8 cellular contexts compared by ENCODE assay signal in the genomic region with DNA sequence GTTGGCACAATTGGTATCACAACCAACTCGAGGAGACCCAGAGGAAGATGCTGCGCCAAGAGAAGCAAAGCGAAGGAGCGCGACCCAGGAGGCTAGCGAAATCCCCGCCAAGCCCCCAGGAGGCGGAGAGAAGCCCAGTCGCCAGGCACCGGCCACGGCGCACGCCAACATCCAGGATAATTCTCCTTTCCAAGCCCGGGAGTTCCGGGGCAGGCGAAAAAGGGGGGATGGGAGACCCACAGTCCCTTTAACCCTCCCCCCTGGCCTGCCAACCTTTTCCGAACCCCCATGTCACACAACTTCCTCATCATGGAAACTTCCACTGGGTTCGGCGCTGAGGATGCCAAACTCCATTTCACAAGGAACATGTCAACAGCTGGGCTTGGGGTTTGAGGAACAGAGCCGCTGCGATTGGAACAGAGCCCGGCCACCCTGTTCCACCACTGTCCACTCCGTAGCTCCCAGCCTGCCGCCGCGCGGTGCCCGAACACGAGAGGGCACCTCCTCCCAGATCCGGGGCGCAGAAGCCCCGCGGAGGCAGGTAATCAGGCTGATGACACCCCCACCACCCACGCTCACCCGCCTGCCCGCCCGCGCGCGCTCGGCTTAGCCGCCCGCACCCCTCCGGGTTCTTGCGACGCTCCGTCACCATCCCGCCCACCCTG. TPM values are rescaled to one million over a fixed set of nuclear protein-coding genes. Genes with fewer than 3 reads are reported as not detected.
A peak's percentile ranks its signal among the peaks of the same experiment; 100 is the strongest.
DNase-seq lines count a peak whose midpoint lies in the region; ATAC-seq and TF ChIP-seq lines count a peak whose summit lies in the region.

No MANE protein-coding gene starts in this region.

- no peaks in the 10 kb centered on the region for H3K9me2 ChIP-seq in OCI-LY7 (ENCODE audit: insufficient read depth, low read length)

- H2AFZ ChIP-seq in parathyroid adenoma (peak overlapping the region; percentile 100), OCI-LY7 (ENCODE audit: low read length) (no peak overlapping the region)

- H3K4me3 ChIP-seq in adipocyte (ENCODE audit: low read length) (peak overlapping the region; percentile 93), parathyroid adenoma (ENCODE audit: low read depth, low read length) (peak overlapping the region; percentile 80), OCI-LY7 (ENCODE audit: low read depth, low read length, poor library complexity, severe bottlenecking) (no peak overlapping the region)

- H4K20me1 ChIP-seq in OCI-LY7 (ENCODE audit: insufficient read depth, low read length): no peaks in the 10 kb centered on the region

- H3K27me3 Mint-ChIP-seq in HFFc6 (ENCODE audit: insufficient read depth): peaks cover 15% of the 10 kb centered on the region

- no peak overlapping the region for H3K4me3 Mint-ChIP-seq in HFFc6

- BruUV-seq in OCI-LY7 (replicated peaks; lab: Mats Ljungman, UMichigan): no TSS peak

- no peaks in the 10 kb centered on the region for H3K9me3 ChIP-seq in adipocyte (ENCODE audit: control insufficient read depth, low read length)
- H3K9me3 ChIP-seq in parathyroid adenoma (ENCODE audit: control insufficient read depth, low read length): no peaks in the 10 kb centered on the region
- no peaks in the 10 kb centered on the region for H3K9me3 ChIP-seq in OCI-LY7 (ENCODE audit: low read length)

- H3K79me2 ChIP-seq in parathyroid adenoma (no peaks in the 10 kb centered on the region), OCI-LY7 (ENCODE audit: insufficient read depth, low read depth, low read length) (no peaks in the 10 kb centered on the region)

- H3K4me1 ChIP-seq in adipocyte (ENCODE audit: control insufficient read depth, insufficient read depth, low read length) (peaks cover 46% of the 10 kb centered on the region), parathyroid adenoma (no peaks in the 10 kb centered on the region), OCI-LY7 (ENCODE audit: insufficient read depth, low read length, poor library complexity, severe bottlenecking) (no peaks in the 10 kb centered on the region)

- H3K36me3 ChIP-seq in adipocyte (ENCODE audit: control insufficient read depth, insufficient read depth, low read length, severe bottlenecking) (no peaks in the 10 kb centered on the region), parathyroid adenoma (ENCODE audit: control insufficient read depth, insufficient read depth, low read length) (no peaks in the 10 kb centered on the region), OCI-LY7 (ENCODE audit: insufficient read depth, low read length) (no peaks in the 10 kb centered on the region)

- peak overlapping the region; percentile 93 for H3K27ac ChIP-seq in parathyroid adenoma
- no peak overlapping the region for H3K27ac ChIP-seq in OCI-LY7 (ENCODE audit: low read depth, low read length, poor library complexity, severe bottlenecking)

- CTCF ChIA-PET in OCI-LY7 (lab: Charles Lee; ENCODE audit: unreplicated experiment): no interaction called here

- POLR2A ChIA-PET in OCI-LY7 (lab: Charles Lee): no interaction called here

- intact Hi-C loops in left ventricle myocardium superior (cut with micrococcal nuclease): loop anchor here (10.0 kb wide), 1 partner anchor 229 kb away; no protein-coding TSS in a partner anchor
- intact Hi-C loops in OCI-LY7 (cut with micrococcal nuclease; ENCODE audit: unreplicated experiment): no loop called here

- DNase-seq in HK-2 (ENCODE audit: unreplicated experiment): peak; percentile 64
- peak; percentile 67 for DNase-seq in adipocyte (ENCODE audit: low read depth)
- DNase-seq in left ventricle myocardium superior: peak; percentile 91
- no peak for DNase-seq in HFFc6
- no peak for DNase-seq in OCI-LY7 (ENCODE audit: low spot score)

- no peaks in the 10 kb centered on the region for H3K36me3 Mint-ChIP-seq in HFFc6 (ENCODE audit: low read depth)

- peak; percentile 22 for TF ChIP-seq CTCF in parathyroid adenoma (IDR thresholded peaks at IDR 0.05)
- TF ChIP-seq CTCF in HFFc6 (IDR thresholded peaks at IDR 0.05): no peak
- no peak for TF ChIP-seq CTCF in OCI-LY7 (conservative IDR thresholded peaks at IDR 0.05; ENCODE audit: low read length)

- H3K27me3 ChIP-seq in adipocyte (replicated peaks; ENCODE audit: control insufficient read depth, insufficient read depth, low read length) (no peaks in the 10 kb centered on the region), parathyroid adenoma (ENCODE audit: control insufficient read depth, insufficient read depth, low read length) (no peaks in the 10 kb centered on the region)

- ATAC-seq in left ventricle myocardium superior (peak; percentile 83), HG03135 (IDR thresholded peaks at IDR 0.05; ENCODE audit: unreplicated experiment) (no peak), GM19455 (IDR thresholded peaks at IDR 0.05; ENCODE audit: unreplicated experiment) (no peak)

- no peaks in the 10 kb centered on the region for H3K4me1 Mint-ChIP-seq in HFFc6 (ENCODE audit: low read depth)

- H3K27ac Mint-ChIP-seq in HFFc6: no peak overlapping the region

- H3K9ac ChIP-seq in adipocyte (ENCODE audit: low read length): peak overlapping the region; percentile 89
- H3K9ac ChIP-seq in parathyroid adenoma: peak overlapping the region; percentile 95

- H3K9me3 Mint-ChIP-seq in HFFc6: no peaks in the 10 kb centered on the region; the same call in 1 of the 2 replicates

- H3K4me2 ChIP-seq in parathyroid adenoma (ENCODE audit: low read length) (peak overlapping the region; percentile 97), OCI-LY7 (ENCODE audit: low read length) (no peak overlapping the region)

RNA-seq across cellular contexts. Expression of a gene that starts 0.6 kb away (rescaled TPM):
- total RNA-seq in left ventricle myocardium superior: 23.1 TPM
- total RNA-seq in HFFc6 (2021; fragmentation: NEBNext Ultra II Directional; extraction: Animal tissue kit (Norgen Biotek cat#: 25700)): not detected
- not detected in 2 replicates for total RNA-seq in OCI-LY7 (2014; rRNA removed; shearing (Covaris generic))
- total RNA-seq in OCI-LY7 (2022): not detected in 2 replicates

Comparison
In these comparisons a context has a peak if more than half of its experiments do, and no peak if none do; other contexts are left out.
1. DNase-seq: peak in HK-2 (single experiment), adipocyte (single experiment) and left ventricle myocardium superior (single experiment); none in HFFc6 (single experiment) and OCI-LY7 (single experiment).
2. RNA of a gene that starts 0.6 kb away (total RNA-seq): 23.1 TPM in left ventricle myocardium superior (single experiment); not detected in HFFc6 and not detected in OCI-LY7; every median in the first group is over 10 times any median in the second.